ENCODE assay signal across 1 cellular context in the genomic region with DNA sequence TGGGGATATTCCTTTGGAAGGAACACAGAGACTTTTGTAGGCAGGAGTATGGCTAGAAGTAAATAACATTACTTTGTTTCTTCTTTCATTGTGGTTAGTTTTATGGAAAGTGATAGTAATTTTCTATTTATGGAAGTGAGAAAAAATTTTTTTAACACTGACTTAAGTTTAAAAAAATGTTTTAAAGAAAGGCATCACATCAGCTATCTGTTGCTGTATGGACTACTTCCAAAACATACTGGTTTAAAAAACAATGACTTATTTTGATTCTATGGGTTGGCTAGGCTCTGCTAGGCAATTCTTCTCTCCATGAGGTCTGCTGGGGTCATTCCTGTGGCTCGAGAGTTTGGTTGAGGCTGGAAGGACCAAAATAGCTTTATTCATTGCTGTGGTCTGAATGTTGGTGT.
TF ChIP-seq lines count a peak whose summit lies in the region.

No MANE protein-coding gene starts in this region.

TF ChIP-seq in GM12878, 131 proteins besides CTCF, POLR2A, EP300 and RAD21 (continued from another document):
- TF ChIP-seq, protein P1, sequence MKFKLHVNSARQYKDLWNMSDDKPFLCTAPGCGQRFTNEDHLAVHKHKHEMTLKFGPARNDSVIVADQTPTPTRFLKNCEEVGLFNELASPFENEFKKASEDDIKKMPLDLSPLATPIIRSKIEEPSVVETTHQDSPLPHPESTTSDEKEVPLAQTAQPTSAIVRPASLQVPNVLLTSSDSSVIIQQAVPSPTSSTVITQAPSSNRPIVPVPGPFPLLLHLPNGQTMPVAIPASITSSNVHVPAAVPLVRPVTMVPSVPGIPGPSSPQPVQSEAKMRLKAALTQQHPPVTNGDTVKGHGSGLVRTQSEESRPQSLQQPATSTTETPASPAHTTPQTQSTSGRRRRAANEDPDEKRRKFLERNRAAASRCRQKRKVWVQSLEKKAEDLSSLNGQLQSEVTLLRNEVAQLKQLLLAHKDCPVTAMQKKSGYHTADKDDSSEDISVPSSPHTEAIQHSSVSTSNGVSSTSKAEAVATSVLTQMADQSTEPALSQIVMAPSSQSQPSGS (IDR thresholded peaks at IDR 0.05; ENCODE audit: low read length): 0 out of 2 replicates have a peak, but pooled peaks have one; percentile 45
- TF ChIP-seq, protein P2, sequence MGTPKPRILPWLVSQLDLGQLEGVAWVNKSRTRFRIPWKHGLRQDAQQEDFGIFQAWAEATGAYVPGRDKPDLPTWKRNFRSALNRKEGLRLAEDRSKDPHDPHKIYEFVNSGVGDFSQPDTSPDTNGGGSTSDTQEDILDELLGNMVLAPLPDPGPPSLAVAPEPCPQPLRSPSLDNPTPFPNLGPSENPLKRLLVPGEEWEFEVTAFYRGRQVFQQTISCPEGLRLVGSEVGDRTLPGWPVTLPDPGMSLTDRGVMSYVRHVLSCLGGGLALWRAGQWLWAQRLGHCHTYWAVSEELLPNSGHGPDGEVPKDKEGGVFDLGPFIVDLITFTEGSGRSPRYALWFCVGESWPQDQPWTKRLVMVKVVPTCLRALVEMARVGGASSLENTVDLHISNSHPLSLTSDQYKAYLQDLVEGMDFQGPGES (IDR thresholded peaks at IDR 0.05): no peak
- 0 out of 2 replicates have a peak, but pooled peaks have one; percentile 22 for TF ChIP-seq EED (IDR thresholded peaks at IDR 0.05; ENCODE audit: low read depth)
- peak in 1 of 2 experiments; percentile 37; a peak in 1 of 4 replicates for TF ChIP-seq IKZF2 (IDR thresholded peaks at IDR 0.05)
- TF ChIP-seq, protein P3, sequence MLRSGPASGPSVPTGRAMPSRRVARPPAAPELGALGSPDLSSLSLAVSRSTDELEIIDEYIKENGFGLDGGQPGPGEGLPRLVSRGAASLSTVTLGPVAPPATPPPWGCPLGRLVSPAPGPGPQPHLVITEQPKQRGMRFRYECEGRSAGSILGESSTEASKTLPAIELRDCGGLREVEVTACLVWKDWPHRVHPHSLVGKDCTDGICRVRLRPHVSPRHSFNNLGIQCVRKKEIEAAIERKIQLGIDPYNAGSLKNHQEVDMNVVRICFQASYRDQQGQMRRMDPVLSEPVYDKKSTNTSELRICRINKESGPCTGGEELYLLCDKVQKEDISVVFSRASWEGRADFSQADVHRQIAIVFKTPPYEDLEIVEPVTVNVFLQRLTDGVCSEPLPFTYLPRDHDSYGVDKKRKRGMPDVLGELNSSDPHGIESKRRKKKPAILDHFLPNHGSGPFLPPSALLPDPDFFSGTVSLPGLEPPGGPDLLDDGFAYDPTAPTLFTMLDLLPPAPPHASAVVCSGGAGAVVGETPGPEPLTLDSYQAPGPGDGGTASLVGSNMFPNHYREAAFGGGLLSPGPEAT (IDR thresholded peaks at IDR 0.05; ENCODE audit: low read depth): 0 out of 2 replicates have a peak, but pooled peaks have one; percentile 44
- TF ChIP-seq, protein P4, sequence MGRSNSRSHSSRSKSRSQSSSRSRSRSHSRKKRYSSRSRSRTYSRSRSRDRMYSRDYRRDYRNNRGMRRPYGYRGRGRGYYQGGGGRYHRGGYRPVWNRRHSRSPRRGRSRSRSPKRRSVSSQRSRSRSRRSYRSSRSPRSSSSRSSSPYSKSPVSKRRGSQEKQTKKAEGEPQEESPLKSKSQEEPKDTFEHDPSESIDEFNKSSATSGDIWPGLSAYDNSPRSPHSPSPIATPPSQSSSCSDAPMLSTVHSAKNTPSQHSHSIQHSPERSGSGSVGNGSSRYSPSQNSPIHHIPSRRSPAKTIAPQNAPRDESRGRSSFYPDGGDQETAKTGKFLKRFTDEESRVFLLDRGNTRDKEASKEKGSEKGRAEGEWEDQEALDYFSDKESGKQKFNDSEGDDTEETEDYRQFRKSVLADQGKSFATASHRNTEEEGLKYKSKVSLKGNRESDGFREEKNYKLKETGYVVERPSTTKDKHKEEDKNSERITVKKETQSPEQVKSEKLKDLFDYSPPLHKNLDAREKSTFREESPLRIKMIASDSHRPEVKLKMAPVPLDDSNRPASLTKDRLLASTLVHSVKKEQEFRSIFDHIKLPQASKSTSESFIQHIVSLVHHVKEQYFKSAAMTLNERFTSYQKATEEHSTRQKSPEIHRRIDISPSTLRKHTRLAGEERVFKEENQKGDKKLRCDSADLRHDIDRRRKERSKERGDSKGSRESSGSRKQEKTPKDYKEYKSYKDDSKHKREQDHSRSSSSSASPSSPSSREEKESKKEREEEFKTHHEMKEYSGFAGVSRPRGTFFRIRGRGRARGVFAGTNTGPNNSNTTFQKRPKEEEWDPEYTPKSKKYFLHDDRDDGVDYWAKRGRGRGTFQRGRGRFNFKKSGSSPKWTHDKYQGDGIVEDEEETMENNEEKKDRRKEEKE (IDR thresholded peaks at IDR 0.05): no peak
- no peak for TF ChIP-seq BRCA1 (IDR thresholded peaks at IDR 0.05; ENCODE audit: low read depth, low read length)
- TF ChIP-seq NFIC (IDR thresholded peaks at IDR 0.05; ENCODE audit: low read depth, low read length): peak; percentile 59; the same call in 1 of the 2 replicates
- TF ChIP-seq, protein P5, sequence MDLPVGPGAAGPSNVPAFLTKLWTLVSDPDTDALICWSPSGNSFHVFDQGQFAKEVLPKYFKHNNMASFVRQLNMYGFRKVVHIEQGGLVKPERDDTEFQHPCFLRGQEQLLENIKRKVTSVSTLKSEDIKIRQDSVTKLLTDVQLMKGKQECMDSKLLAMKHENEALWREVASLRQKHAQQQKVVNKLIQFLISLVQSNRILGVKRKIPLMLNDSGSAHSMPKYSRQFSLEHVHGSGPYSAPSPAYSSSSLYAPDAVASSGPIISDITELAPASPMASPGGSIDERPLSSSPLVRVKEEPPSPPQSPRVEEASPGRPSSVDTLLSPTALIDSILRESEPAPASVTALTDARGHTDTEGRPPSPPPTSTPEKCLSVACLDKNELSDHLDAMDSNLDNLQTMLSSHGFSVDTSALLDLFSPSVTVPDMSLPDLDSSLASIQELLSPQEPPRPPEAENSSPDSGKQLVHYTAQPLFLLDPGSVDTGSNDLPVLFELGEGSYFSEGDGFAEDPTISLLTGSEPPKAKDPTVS (IDR thresholded peaks at IDR 0.05; ENCODE audit: low read depth, low read length): no peak
- peak; percentile 68 for TF ChIP-seq ATF7 (IDR thresholded peaks at IDR 0.05; ENCODE audit: low read depth)
- peak; percentile 78 for TF ChIP-seq ZNF384 (IDR thresholded peaks at IDR 0.05; ENCODE audit: borderline replicate concordance, low read depth, low read length)
- TF ChIP-seq RUNX3 (IDR thresholded peaks at IDR 0.05; ENCODE audit: low read length): peak; percentile 70
- TF ChIP-seq RB1 (IDR thresholded peaks at IDR 0.05; ENCODE audit: borderline replicate concordance): no peak
- 0 out of 2 replicates have a peak, but pooled peaks have one; percentile 28 for TF ChIP-seq MTA2 (IDR thresholded peaks at IDR 0.05; ENCODE audit: low read depth)
- TF ChIP-seq, protein P6, sequence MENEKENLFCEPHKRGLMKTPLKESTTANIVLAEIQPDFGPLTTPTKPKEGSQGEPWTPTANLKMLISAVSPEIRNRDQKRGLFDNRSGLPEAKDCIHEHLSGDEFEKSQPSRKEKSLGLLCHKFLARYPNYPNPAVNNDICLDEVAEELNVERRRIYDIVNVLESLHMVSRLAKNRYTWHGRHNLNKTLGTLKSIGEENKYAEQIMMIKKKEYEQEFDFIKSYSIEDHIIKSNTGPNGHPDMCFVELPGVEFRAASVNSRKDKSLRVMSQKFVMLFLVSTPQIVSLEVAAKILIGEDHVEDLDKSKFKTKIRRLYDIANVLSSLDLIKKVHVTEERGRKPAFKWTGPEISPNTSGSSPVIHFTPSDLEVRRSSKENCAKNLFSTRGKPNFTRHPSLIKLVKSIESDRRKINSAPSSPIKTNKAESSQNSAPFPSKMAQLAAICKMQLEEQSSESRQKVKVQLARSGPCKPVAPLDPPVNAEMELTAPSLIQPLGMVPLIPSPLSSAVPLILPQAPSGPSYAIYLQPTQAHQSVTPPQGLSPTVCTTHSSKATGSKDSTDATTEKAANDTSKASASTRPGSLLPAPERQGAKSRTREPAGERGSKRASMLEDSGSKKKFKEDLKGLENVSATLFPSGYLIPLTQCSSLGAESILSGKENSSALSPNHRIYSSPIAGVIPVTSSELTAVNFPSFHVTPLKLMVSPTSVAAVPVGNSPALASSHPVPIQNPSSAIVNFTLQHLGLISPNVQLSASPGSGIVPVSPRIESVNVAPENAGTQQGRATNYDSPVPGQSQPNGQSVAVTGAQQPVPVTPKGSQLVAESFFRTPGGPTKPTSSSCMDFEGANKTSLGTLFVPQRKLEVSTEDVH (IDR thresholded peaks at IDR 0.05; ENCODE audit: low read depth, partially characterized antibody): no peak
- no peak for TF ChIP-seq BCL11A (IDR thresholded peaks at IDR 0.05; ENCODE audit: low read depth, low read length)
- TF ChIP-seq SMC3 (IDR thresholded peaks at IDR 0.05; ENCODE audit: borderline replicate concordance, low read length): no peak
- TF ChIP-seq MEF2A (IDR thresholded peaks at IDR 0.05; ENCODE audit: insufficient read depth, low read depth, low read length): peak; percentile 87; the same call in 1 of the 2 replicates
- TF ChIP-seq, protein P7, sequence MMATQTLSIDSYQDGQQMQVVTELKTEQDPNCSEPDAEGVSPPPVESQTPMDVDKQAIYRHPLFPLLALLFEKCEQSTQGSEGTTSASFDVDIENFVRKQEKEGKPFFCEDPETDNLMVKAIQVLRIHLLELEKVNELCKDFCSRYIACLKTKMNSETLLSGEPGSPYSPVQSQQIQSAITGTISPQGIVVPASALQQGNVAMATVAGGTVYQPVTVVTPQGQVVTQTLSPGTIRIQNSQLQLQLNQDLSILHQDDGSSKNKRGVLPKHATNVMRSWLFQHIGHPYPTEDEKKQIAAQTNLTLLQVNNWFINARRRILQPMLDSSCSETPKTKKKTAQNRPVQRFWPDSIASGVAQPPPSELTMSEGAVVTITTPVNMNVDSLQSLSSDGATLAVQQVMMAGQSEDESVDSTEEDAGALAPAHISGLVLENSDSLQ (IDR thresholded peaks at IDR 0.05): no peak
- no peak for TF ChIP-seq PAX8 (IDR thresholded peaks at IDR 0.05)
- no peak for TF ChIP-seq SREBF1 (IDR thresholded peaks at IDR 0.05; ENCODE audit: low read length)
